Comparison of ENCODE assay signal across 22 cellular contexts in the genomic region with DNA sequence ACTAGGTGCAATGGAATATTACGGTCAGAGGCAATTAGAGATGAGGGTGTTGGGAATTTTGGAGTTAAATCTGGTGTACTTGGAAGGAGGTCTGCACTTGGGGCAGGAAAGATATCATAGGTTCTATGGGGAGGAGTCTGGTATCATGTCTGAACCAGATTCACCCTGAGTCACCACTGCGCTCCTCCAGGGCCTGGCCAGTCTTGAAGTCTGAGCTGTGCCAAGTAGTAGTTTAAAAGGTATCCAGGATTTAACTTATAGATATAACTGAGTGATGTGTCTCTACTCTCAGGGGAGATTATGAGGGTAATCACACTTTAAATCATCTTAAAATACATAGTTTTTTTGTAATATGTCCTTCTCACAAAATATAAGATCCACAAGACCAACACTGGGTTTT. TPM values are rescaled to one million over a fixed set of nuclear protein-coding genes. Genes with fewer than 3 reads are reported as not detected.
DNase-seq lines count a peak whose midpoint lies in the region; ATAC-seq, FAIRE-seq and TF ChIP-seq lines count a peak whose summit lies in the region.
"Had no signal": no experiment of that assay in that cellular context is flagged by ENCODE, and none has a peak within 500 bp of the region (broad histone marks: within the 10 kb centered on the region; RNA-seq: fewer than 3 reads in every experiment).

No MANE protein-coding gene starts in this region.

- H3K9me2 ChIP-seq in GM23248 (ENCODE audit: insufficient read depth): no peaks in the 10 kb centered on the region

- H3K9ac ChIP-seq in mammary epithelial cell (ENCODE audit: insufficient read depth, low read length): no peak overlapping the region
- H3K9ac ChIP-seq in GM23248: no peak overlapping the region
- H3K9ac ChIP-seq: BLaER1 had no signal

- TF ChIP-seq CTCF in MCF 10A (IDR thresholded peaks at IDR 0.05; ENCODE audit: unreplicated experiment) (no peak), breast epithelium (IDR thresholded peaks at IDR 0.05) (no peak), mammary epithelial cell (conservative IDR thresholded peaks at IDR 0.05 in 1 of 2, IDR thresholded peaks at IDR 0.05 in 1 of 2; ENCODE audit: extremely low read depth in 1 of 2, insufficient read depth in 1 of 2, low read depth in 1 of 2, low read length in 2 of 2) (no peak)

- H3K4me2 ChIP-seq in mammary epithelial cell (ENCODE audit: insufficient read depth, low read depth, low read length) (no peak overlapping the region), GM23248 (ENCODE audit: unreplicated experiment) (no peak overlapping the region)
- H3K4me2 ChIP-seq: BLaER1 had no signal

- in situ Hi-C loops in mammary epithelial cell (cut with MboI; ENCODE audit: low sequenced_read_pairs in 2 of 2) (no loop called here), GM23248 (cut with MboI) (loop anchor here (10.0 kb wide), 1 partner anchor 109 kb away; no protein-coding TSS in a partner anchor)

- POLR2A ChIA-PET in MCF 10A (lab: Yijun Ruan, JAX): interaction anchor here (0.8 to 1.5 kb wide), 4 partner anchors 10 to 74 kb away, joined by 3 to 4 read pairs (median 3); a partner anchor contains a TSS

- H3K27ac ChIP-seq in breast epithelium (no peak overlapping the region), mammary epithelial cell (ENCODE audit: insufficient read depth, low read depth, low read length) (no peak overlapping the region), GM23248 (no peak overlapping the region)
- H3K27ac ChIP-seq: BLaER1 had no signal

- ATAC-seq in esophagus mucosa: peak; percentile 58
- ATAC-seq: CD8-positive, alpha-beta T cell; GM12878 had no signal

- dilution Hi-C loops in mammary epithelial cell (cut with HindIII; ENCODE audit: low sequenced_read_pairs): no loop called here

- intact Hi-C loops in MCF 10A (cut with micrococcal nuclease) (no loop called here), breast epithelium (cut with DNase I; ENCODE audit: low total_unique reads) (no loop called here), mammary epithelial cell (cut with micrococcal nuclease) (no loop called here)

- TF ChIP-seq POLR2A in breast epithelium (IDR thresholded peaks at IDR 0.05) (no peak), GM12892 (IDR thresholded peaks at IDR 0.05; ENCODE audit: low read depth, low read length) (no peak)

- H2AFZ ChIP-seq in mammary epithelial cell (ENCODE audit: low read depth, low read length): no peak overlapping the region
- H2AFZ ChIP-seq in GM23248: no peak overlapping the region

- H3F3A ChIP-seq in GM23248 (ENCODE audit: insufficient read depth): peaks cover 17% of the 10 kb centered on the region

- H3K4me1 ChIP-seq in breast epithelium: no peaks in the 10 kb centered on the region
- no peaks in the 10 kb centered on the region for H3K4me1 ChIP-seq in mammary epithelial cell (ENCODE audit: insufficient read depth, low read length)
- H3K4me1 ChIP-seq in GM23248 (ENCODE audit: insufficient read depth): peaks cover 11% of the 10 kb centered on the region
- H3K4me1 ChIP-seq: BLaER1, HAP-1 had no signal

- H3K36me3 ChIP-seq in breast epithelium (no peaks in the 10 kb centered on the region), mammary epithelial cell (ENCODE audit: insufficient read depth, low read length) (no peaks in the 10 kb centered on the region), GM23248 (ENCODE audit: low read depth) (no peaks in the 10 kb centered on the region)
- H3K36me3 ChIP-seq: BLaER1, HAP-1 had no signal

- H3K9me3 Mint-ChIP-seq in MCF 10A (ENCODE audit: unreplicated experiment): no peaks in the 10 kb centered on the region

- WGBS in mammary epithelial cell (ENCODE audit: low coverage, missing lambda C conversion rate): 79% methylated on average over 2 of the region's 2 CpGs
- 85 to 89% methylated on average over 2 of the region's 2 CpGs for WGBS in GM23248 (ENCODE audit: low coverage in 1 of 2, low lambda C conversion rate in 2 of 2, missing lambda C conversion rate in 2 of 2), 2 experiments

- H3K27me3 Mint-ChIP-seq in MCF 10A (ENCODE audit: insufficient read depth, unreplicated experiment): no peaks in the 10 kb centered on the region

- CTCF ChIA-PET in MCF 10A (lab: Yijun Ruan, JAX) (interaction anchor here (0.6 to 1.9 kb wide), 4 partner anchors 8 to 441 kb away, joined by 3 to 6 read pairs (median 4); no protein-coding TSS in a partner anchor), mammary epithelial cell (lab: Charles Lee; ENCODE audit: low non-redundant PET) (no interaction called here)

- BruUV-seq in MCF 10A (replicated peaks; lab: Mats Ljungman, UMichigan): no TSS peak
- BruUV-seq in mammary epithelial cell (replicated peaks; lab: Mats Ljungman, UMichigan): no TSS peak

- no peak overlapping the region for H3K4me3 Mint-ChIP-seq in MCF 10A (ENCODE audit: unreplicated experiment)
- H3K4me3 Mint-ChIP-seq: CD8-positive, alpha-beta T cell had no signal

- H4K20me1 ChIP-seq in mammary epithelial cell (ENCODE audit: insufficient read depth, low read length): no peaks in the 10 kb centered on the region
- no peaks in the 10 kb centered on the region for H4K20me1 ChIP-seq in GM23248 (ENCODE audit: insufficient read depth)
- H4K20me1 ChIP-seq: BLaER1 had no signal

- H3K9me3 ChIP-seq in breast epithelium: no peaks in the 10 kb centered on the region
- no peaks in the 10 kb centered on the region for H3K9me3 ChIP-seq in mammary epithelial cell (replicated peaks; ENCODE audit: insufficient read depth, low read length)
- H3K9me3 ChIP-seq in GM23248 (ENCODE audit: low read depth): no peaks in the 10 kb centered on the region
- H3K9me3 ChIP-seq: HAP-1 had no signal

- peak; percentile 8 for DNase-seq in MCF 10A (ENCODE audit: unreplicated experiment)
- DNase-seq in breast epithelium (ENCODE audit: low spot score in 2 of 2): no peak
- DNase-seq in mammary epithelial cell: peak; percentile 35
- no peak for DNase-seq in SKM-1 (lab: John Stamatoyannopoulos, UW; ENCODE audit: unreplicated experiment)
- no peak for DNase-seq in DMS79 treated with DMSO at 0.1 percent for 48 hours (lab: John Stamatoyannopoulos, UW)
- no peak for DNase-seq in GM12892 (ENCODE audit: insufficient read length)
- DNase-seq in GM23248: no peak
- DNase-seq: 8988T; Calu3; CD8-positive, alpha-beta T cell; DND-41; EL had no signal

- H3K79me2 ChIP-seq in mammary epithelial cell (ENCODE audit: insufficient read depth, low read length) (no peaks in the 10 kb centered on the region), GM23248 (ENCODE audit: insufficient read depth) (no peaks in the 10 kb centered on the region)

- no peak overlapping the region for H3K27ac Mint-ChIP-seq in MCF 10A (ENCODE audit: low read depth, unreplicated experiment)
- H3K27ac Mint-ChIP-seq: CD8-positive, alpha-beta T cell had no signal

- no peak for FAIRE-seq in GM12892 (lab: Jason Lieb, UNC)
- FAIRE-seq: GM12878, GM19239 had no signal

- H3K4me1 Mint-ChIP-seq in MCF 10A (ENCODE audit: insufficient read depth, unreplicated experiment): peaks cover 23% of the 10 kb centered on the region

- H3K36me3 Mint-ChIP-seq in MCF 10A (ENCODE audit: insufficient read depth, unreplicated experiment): no peaks in the 10 kb centered on the region
- H3K36me3 Mint-ChIP-seq: CD8-positive, alpha-beta T cell had no signal

- H3K27me3 ChIP-seq in breast epithelium: no peaks in the 10 kb centered on the region
- H3K27me3 ChIP-seq in mammary epithelial cell (ENCODE audit: insufficient read depth, low read length): no peaks in the 10 kb centered on the region
- no peaks in the 10 kb centered on the region for H3K27me3 ChIP-seq in GM23248 (replicated peaks; ENCODE audit: insufficient read depth)
- H3K27me3 ChIP-seq: BLaER1 had no signal

- H3K4me3 ChIP-seq in breast epithelium: no peak overlapping the region
- no peak overlapping the region for H3K4me3 ChIP-seq in mammary epithelial cell (replicated peaks in 1 of 3; ENCODE audit: insufficient read depth in 1 of 3, low read depth in 2 of 3, low read length in 3 of 3)
- H3K4me3 ChIP-seq in GM23248: no peak overlapping the region
- H3K4me3 ChIP-seq: BLaER1, GM12878, HAP-1 had no signal

RNA-seq across cellular contexts. Expression of a gene that starts 6.6 kb away (rescaled TPM):
- total RNA-seq in MCF 10A (2022): not detected in 2 replicates
- total RNA-seq in breast epithelium: under 1 TPM in 2 of 3 donors, not detected in 1; 0.29 to 0.48 TPM
- under 1 TPM; 0.17 to 0.38 TPM for total RNA-seq in mammary epithelial cell
- 0.06 TPM for polyA plus RNA-seq in mammary epithelial cell
- polyA minus RNA-seq in mammary epithelial cell: 10.4 TPM
- total RNA-seq in esophagus mucosa: 0.08 TPM
- not detected for polyA plus RNA-seq in GM12892 (2012; ENCODE audit: missing spikeins)
- not detected in 2 replicates for total RNA-seq in GM23248 (2014; rRNA removed; shearing (Covaris generic))
- not detected in 2 replicates for polyA plus RNA-seq in GM23248 (2016; fragmentation: Nextera tagmentation; extraction: Ambion mirVana)
- total RNA-seq: A673, Calu3, G401, H4, HT-29 had no signal

RNA-seq across cellular contexts. Expression of a gene that starts 11.1 kb away (rescaled TPM):
- total RNA-seq in MCF 10A (2022): 44.6 and 51.1 TPM in 2 replicates
- 10 to 100 TPM; 34.7 to 42.6 (median 42.1) TPM for total RNA-seq in breast epithelium
- 10 to 100 TPM; 24.4 to 29.7 TPM for total RNA-seq in mammary epithelial cell
- polyA plus RNA-seq in mammary epithelial cell: 17.1 TPM
- 20.0 TPM for polyA minus RNA-seq in mammary epithelial cell
- 13.2 TPM for total RNA-seq in esophagus mucosa
- 10.2 TPM for polyA plus RNA-seq in GM12892 (2012; ENCODE audit: missing spikeins)
- total RNA-seq in GM23248 (2014; rRNA removed; shearing (Covaris generic)): 14.7 and 25.4 TPM in 2 replicates
- polyA plus RNA-seq in GM23248 (2016; fragmentation: Nextera tagmentation; extraction: Ambion mirVana): 9.2 and 10.9 TPM in 2 replicates

RNA-seq across cellular contexts. Expression of a gene that starts 14.1 kb away (rescaled TPM):
- total RNA-seq in MCF 10A (2022) (not detected in 2 replicates), breast epithelium (not detected), mammary epithelial cell (not detected), esophagus mucosa (not detected)
- polyA plus RNA-seq in mammary epithelial cell (not detected), GM23248 (2016; fragmentation: Nextera tagmentation; extraction: Ambion mirVana) (not detected in 2 replicates)
- polyA minus RNA-seq in mammary epithelial cell: not detected
- not detected for polyA plus RNA-seq in GM12892 (2012; ENCODE audit: missing spikeins)
- total RNA-seq in GM23248 (2014; rRNA removed; shearing (Covaris generic)): not detected in 2 replicates
- total RNA-seq: A673; Calu3; CD8-positive, alpha-beta T cell; G401; GM12878; H4; HT-29 had no signal
- polyA plus RNA-seq: AG04450, GM12878 had no signal

RNA-seq across cellular contexts. Expression of a gene that starts 40.2 kb away (rescaled TPM):
- total RNA-seq in MCF 10A (2022): not detected in 2 replicates
- total RNA-seq in breast epithelium: not detected
- total RNA-seq in mammary epithelial cell: not detected
- polyA plus RNA-seq in mammary epithelial cell: not detected
- polyA minus RNA-seq in mammary epithelial cell: not detected
- not detected for total RNA-seq in esophagus mucosa
- not detected for polyA plus RNA-seq in GM12892 (2012; ENCODE audit: missing spikeins)
- total RNA-seq in GM23248 (2014; rRNA removed; shearing (Covaris generic)): not detected in 2 replicates
- polyA plus RNA-seq in GM23248 (2016; fragmentation: Nextera tagmentation; extraction: Ambion mirVana): 0.16 TPM in 1 of 2 replicates, not detected in the other
- total RNA-seq: A673; Calu3; CD8-positive, alpha-beta T cell; G401; GM12878; H4; HT-29 had no signal
- polyA plus RNA-seq: AG04450 had no signal

RNA-seq across cellular contexts. Expression of a gene that starts 46.5 kb away (rescaled TPM):
- total RNA-seq in MCF 10A (2022) (not detected in 2 replicates), breast epithelium (not detected), mammary epithelial cell (not detected), esophagus mucosa (not detected)
- polyA plus RNA-seq in mammary epithelial cell (not detected), GM23248 (2016; fragmentation: Nextera tagmentation; extraction: Ambion mirVana) (not detected in 2 replicates)
- not detected for polyA minus RNA-seq in mammary epithelial cell
- not detected for polyA plus RNA-seq in GM12892 (2012; ENCODE audit: missing spikeins)
- not detected in 2 replicates for total RNA-seq in GM23248 (2014; rRNA removed; shearing (Covaris generic))
- total RNA-seq: A673; Calu3; CD8-positive, alpha-beta T cell; G401; GM12878; H4; HT-29 had no signal
- polyA plus RNA-seq: AG04450, GM12878 had no signal

Comparison
In these comparisons a context has a peak if more than half of its experiments do, and no peak if none do; other contexts are left out.
1. DNase-seq: peak in MCF 10A (single experiment) and mammary epithelial cell (single experiment); none in breast epithelium (0 of 2), SKM-1 (single experiment), DMS79 treated with DMSO at 0.1 percent for 48 hours (single experiment), GM12892 (single experiment) and GM23248 (single experiment).